8 cellular contexts compared by ENCODE assay signal in genomic region chr5:123790226-123790625, GRCh38.
"Had no signal": no experiment of that assay in that cellular context is flagged by ENCODE, and none has a peak within 500 bp of the region (broad histone marks: within the 10 kb centered on the region; RNA-seq: fewer than 3 reads in every experiment).

No MANE protein-coding gene starts in this region.

- ATAC-seq: GM23338 had no signal

- H3K27ac Mint-ChIP-seq: GM23338, H9 had no signal

- DNase-seq: H9, HCEC 1CT, IMR-90, KBM-7 had no signal

- H3K4me3 ChIP-seq: GM23338 had no signal

- H3K4me3 Mint-ChIP-seq: GM23338, H9 had no signal

- FAIRE-seq: H1, H54, HTR-8/SVneo had no signal
